In the genomic region with DNA sequence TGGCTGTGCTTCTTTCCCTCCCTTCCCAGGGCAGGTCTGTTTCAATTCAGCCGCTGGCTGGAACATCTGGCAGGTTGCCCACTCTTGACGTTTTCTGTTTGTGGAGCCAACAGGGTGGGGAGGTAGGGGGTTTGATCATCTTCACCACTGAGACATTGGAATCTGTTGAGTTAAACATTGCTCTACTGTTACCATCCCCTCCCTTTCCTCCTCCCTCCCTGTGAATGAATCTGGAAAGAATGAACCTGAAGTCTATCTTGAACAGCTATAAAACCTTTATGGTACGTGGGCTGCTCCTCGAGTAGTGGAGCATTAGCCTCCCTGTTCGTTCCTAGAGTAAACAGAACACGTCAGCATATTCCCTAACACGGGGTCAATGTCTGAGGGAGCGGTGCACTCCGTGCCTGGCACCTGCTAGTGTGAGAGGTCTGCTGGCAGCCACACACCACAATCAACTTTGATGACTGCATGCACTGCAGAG, we compare ENCODE assay signal across 9 cellular contexts.
DNase-seq lines count a peak whose midpoint lies in the region; ATAC-seq, FAIRE-seq and TF ChIP-seq lines count a peak whose summit lies in the region.
"Had no signal": no experiment of that assay in that cellular context is flagged by ENCODE, and none has a peak within 500 bp of the region (broad histone marks: within the 10 kb centered on the region; RNA-seq: fewer than 3 reads in every experiment).

No MANE protein-coding gene starts in this region.

- peaks cover 0 to 5% of the 10 kb centered on the region in 2 donors for H3K9me3 ChIP-seq in left lung
- H3K9me3 ChIP-seq in aorta (ENCODE audit: control insufficient read depth, low read length) = no peaks in the 10 kb centered on the region

- intact Hi-C loops in Right ventricle myocardium inferior (cut with DNase I) (no loop called here), cardiac septum (cut with DNase I) (no loop called here), MCF 10A (cut with micrococcal nuclease) (no loop called here), left lung (cut with DNase I) (no loop called here), aorta (cut with DNase I) (no loop called here)
- intact Hi-C loops in activated CD8-positive, alpha-beta T cell treated with anti-CD3 and anti-CD28 coated beads for 36 hours (cut with micrococcal nuclease) = no loop called here

- H3K4me1 ChIP-seq in left lung (peaks cover 10 to 19% of the 10 kb centered on the region in 2 donors), aorta (ENCODE audit: control insufficient read depth in 1 of 2, insufficient read depth in 2 of 2, low read length in 2 of 2) (peaks cover 0 to 2% of the 10 kb centered on the region in 2 donors)

- 1 to 4% methylated on average over 9 of the region's 9 CpGs for WGBS in aorta, 2 donors

- POLR2A ChIA-PET in MCF 10A (lab: Yijun Ruan, JAX) = interaction anchor here (0.5 kb wide), 1 partner anchor 25 kb away, joined by 5 read pairs; no protein-coding TSS in a partner anchor
- POLR2A ChIA-PET in activated CD8-positive, alpha-beta T cell treated with anti-CD3 and anti-CD28 coated beads for 36 hours (lab: Charles Lee) = no interaction called here

- H3K27ac Mint-ChIP-seq in MCF 10A (ENCODE audit: low read depth, unreplicated experiment) = no peak overlapping the region
- no peak overlapping the region for H3K27ac Mint-ChIP-seq in activated CD8-positive, alpha-beta T cell treated with anti-CD3 and anti-CD28 coated beads for 36 hours

- no peak overlapping the region for H3K4me3 ChIP-seq in left lung
- no peak overlapping the region for H3K4me3 ChIP-seq in aorta (ENCODE audit: low read length in 2 of 2)
- H3K4me3 ChIP-seq: BLaER1 treated with 17β-estradiol and CSF1 and Interleukin-3, amounts not matched to agents 10 nM and 100 nM had no signal

- no peak for FAIRE-seq in D721Med (lab: Jason Lieb, UNC)

- peak overlapping the region in 1 of 2 donors; percentile 39 for H3K27ac ChIP-seq in left lung
- no peak overlapping the region for H3K27ac ChIP-seq in aorta (ENCODE audit: low read depth in 1 of 2, low read length in 2 of 2)
- H3K27ac ChIP-seq: BLaER1 treated with 17β-estradiol and CSF1 and Interleukin-3, amounts not matched to agents 10 nM and 100 nM had no signal

- BruUV-seq in MCF 10A (replicated peaks; lab: Mats Ljungman, UMichigan) = no TSS peak

- DNase-seq in Right ventricle myocardium inferior (ENCODE audit: missing footprints) = no peak
- no peak for DNase-seq in cardiac septum (ENCODE audit: low spot score)
- peak; percentile 67 for DNase-seq in MCF 10A (ENCODE audit: unreplicated experiment)
- DNase-seq in left lung = peak; percentile 68
- peak; percentile 65 to 83 for DNase-seq in aorta
- DNase-seq in GM13977 (ENCODE audit: low spot score) = no peak
- DNase-seq in D721Med (ENCODE audit: insufficient read length, low spot score) = no peak
- DNase-seq in activated CD8-positive, alpha-beta T cell treated with anti-CD3 and anti-CD28 coated beads for 36 hours = no peak

- in situ Hi-C loops in GM13977 (cut with MboI; ENCODE audit: low pct_unique_long_range_greater_than_20kb, low sequenced_read_pairs, unreplicated experiment) = no loop called here

- TF ChIP-seq CTCF in MCF 10A (IDR thresholded peaks at IDR 0.05; ENCODE audit: unreplicated experiment) (no peak), left lung (IDR thresholded peaks at IDR 0.05) (no peak), GM13977 (IDR thresholded peaks at IDR 0.05; ENCODE audit: extremely low read depth, insufficient read depth, missing control alignments) (no peak), D721Med (IDR thresholded peaks at IDR 0.05; ENCODE audit: insufficient read depth, missing control alignments) (no peak)
- no peak for TF ChIP-seq CTCF in activated CD8-positive, alpha-beta T cell treated with anti-CD3 and anti-CD28 coated beads for 36 hours (IDR thresholded peaks at IDR 0.05)

- CTCF ChIA-PET in MCF 10A (lab: Yijun Ruan, JAX) = interaction anchor here (0.8 to 1.0 kb wide), 2 partner anchors 8 to 20 kb away, joined by 3 read pairs; no protein-coding TSS in a partner anchor
- CTCF ChIA-PET in activated CD8-positive, alpha-beta T cell treated with anti-CD3 and anti-CD28 coated beads for 36 hours (lab: Charles Lee) = no interaction called here

- no peaks in the 10 kb centered on the region for H3K9me3 Mint-ChIP-seq in MCF 10A (ENCODE audit: unreplicated experiment)
- H3K9me3 Mint-ChIP-seq in activated CD8-positive, alpha-beta T cell treated with anti-CD3 and anti-CD28 coated beads for 36 hours = no peaks in the 10 kb centered on the region

- no peaks in the 10 kb centered on the region for H3K27me3 Mint-ChIP-seq in MCF 10A (ENCODE audit: insufficient read depth, unreplicated experiment)
- H3K27me3 Mint-ChIP-seq in activated CD8-positive, alpha-beta T cell treated with anti-CD3 and anti-CD28 coated beads for 36 hours = peaks cover 1% of the 10 kb centered on the region

- H3K4me3 Mint-ChIP-seq in MCF 10A (ENCODE audit: unreplicated experiment) = no peak overlapping the region
- no peak overlapping the region for H3K4me3 Mint-ChIP-seq in activated CD8-positive, alpha-beta T cell treated with anti-CD3 and anti-CD28 coated beads for 36 hours

- H3K36me3 ChIP-seq in left lung = no peaks in the 10 kb centered on the region
- H3K36me3 ChIP-seq in aorta (ENCODE audit: control insufficient read depth in 1 of 2, insufficient read depth in 2 of 2, low read length in 1 of 2) = no peaks in the 10 kb centered on the region
- H3K36me3 ChIP-seq: BLaER1 treated with 17β-estradiol and CSF1 and Interleukin-3, amounts not matched to agents 10 nM and 100 nM had no signal

- H3K4me1 Mint-ChIP-seq in MCF 10A (ENCODE audit: insufficient read depth, unreplicated experiment) = peaks cover 9% of the 10 kb centered on the region
- no peaks in the 10 kb centered on the region for H3K4me1 Mint-ChIP-seq in activated CD8-positive, alpha-beta T cell treated with anti-CD3 and anti-CD28 coated beads for 36 hours (ENCODE audit: low read depth)

- H3K27me3 ChIP-seq in left lung (no peaks in the 10 kb centered on the region), aorta (ENCODE audit: control insufficient read depth in 1 of 2, insufficient read depth in 2 of 2, low read length in 1 of 2) (no peaks in the 10 kb centered on the region)
- H3K27me3 ChIP-seq: BLaER1 treated with 17β-estradiol and CSF1 and Interleukin-3, amounts not matched to agents 10 nM and 100 nM had no signal

- ATAC-seq in Right ventricle myocardium inferior = peak; percentile 74
- peak; percentile 85 for ATAC-seq in left lung
- peak; percentile 73 for ATAC-seq in aorta (ENCODE audit: low FRiP score)
- ATAC-seq in activated CD8-positive, alpha-beta T cell treated with anti-CD3 and anti-CD28 coated beads for 36 hours = no peak

- H3K36me3 Mint-ChIP-seq in MCF 10A (ENCODE audit: insufficient read depth, unreplicated experiment) = no peaks in the 10 kb centered on the region
- no peaks in the 10 kb centered on the region for H3K36me3 Mint-ChIP-seq in activated CD8-positive, alpha-beta T cell treated with anti-CD3 and anti-CD28 coated beads for 36 hours (ENCODE audit: low read depth)

Comparison
In these comparisons a context has a peak if more than half of its experiments do, and no peak if none do; other contexts are left out.
1. DNase-seq: peak in MCF 10A (single experiment), left lung (2 of 2) and aorta (2 of 2); none in Right ventricle myocardium inferior (single experiment), cardiac septum (single experiment), GM13977 (single experiment), D721Med (single experiment) and activated CD8-positive, alpha-beta T cell treated with anti-CD3 and anti-CD28 coated beads for 36 hours (single experiment).